ENCODE assay signal across 10 cellular contexts in the genomic region with DNA sequence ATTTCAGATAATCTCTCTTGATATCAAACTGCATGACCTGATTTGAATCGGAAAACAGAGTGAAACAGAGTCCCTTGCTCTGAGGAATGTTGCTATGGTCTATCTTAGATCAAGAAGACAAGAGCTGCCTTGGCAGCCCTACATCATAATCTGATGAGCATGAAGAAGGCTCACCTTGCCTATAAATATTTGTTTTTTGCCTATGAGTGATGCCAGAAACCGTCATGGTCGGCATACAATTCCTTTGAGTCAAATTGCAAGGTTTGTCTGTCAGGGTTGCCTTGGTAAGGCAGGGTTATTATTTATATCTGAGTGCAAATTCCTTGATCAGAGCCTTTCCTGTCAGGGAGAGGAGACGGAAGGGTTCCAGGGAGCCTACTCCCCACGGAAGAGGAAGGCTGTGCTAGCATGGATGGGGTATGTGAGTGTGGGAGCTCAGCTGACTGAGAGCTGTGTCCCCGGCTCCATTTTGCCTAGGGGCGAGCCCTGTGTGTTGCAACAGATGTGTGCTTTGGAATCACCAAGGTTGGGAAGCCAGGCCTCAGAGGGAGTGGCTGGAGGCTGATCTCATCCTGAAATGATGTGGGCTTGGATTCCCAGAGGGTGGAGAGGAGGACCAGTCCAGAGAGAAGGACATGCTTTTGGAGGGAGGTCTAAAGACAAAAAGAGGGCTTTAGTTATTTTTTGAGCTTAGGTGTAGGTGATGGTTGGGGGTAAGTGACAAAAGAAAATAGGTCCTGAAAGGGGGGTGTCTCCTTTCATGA. TPM values are rescaled to one million over a fixed set of nuclear protein-coding genes. Genes with fewer than 3 reads are reported as not detected.
DNase-seq lines count a peak whose midpoint lies in the region; ATAC-seq and TF ChIP-seq lines count a peak whose summit lies in the region.
"Had no signal": no experiment of that assay in that cellular context is flagged by ENCODE, and none has a peak within 500 bp of the region (broad histone marks: within the 10 kb centered on the region; RNA-seq: fewer than 3 reads in every experiment).

No MANE protein-coding gene starts in this region.

- in situ Hi-C loops in brain microvascular endothelial cell (cut with HindIII; ENCODE audit: low pct_ligation_motif_present, low sequenced_read_pairs) = loop anchor here (25.0 kb wide), 1 partner anchor 240 kb away; no protein-coding TSS in a partner anchor

- H3K4me1 ChIP-seq in right atrium auricular region (peaks cover 0 to 7% of the 10 kb centered on the region in 2 donors), skeletal muscle satellite cell (ENCODE audit: control insufficient read depth, insufficient read depth, low read length) (peaks cover 27% of the 10 kb centered on the region)

- no peak overlapping the region for H3K4me2 ChIP-seq in skeletal muscle satellite cell (ENCODE audit: low read length)

- no peaks in the 10 kb centered on the region for H3K27me3 ChIP-seq in brain microvascular endothelial cell (replicated peaks)
- H3K27me3 ChIP-seq in right atrium auricular region = no peaks in the 10 kb centered on the region
- no peaks in the 10 kb centered on the region for H3K27me3 ChIP-seq in skeletal muscle satellite cell (ENCODE audit: control insufficient read depth, insufficient read depth, low read length)
- H3K27me3 ChIP-seq: ovary had no signal

- H3K4me3 ChIP-seq in brain microvascular endothelial cell (ENCODE audit: low read depth, low read length) (no peak overlapping the region), right atrium auricular region (no peak overlapping the region), skeletal muscle satellite cell (ENCODE audit: low read length) (no peak overlapping the region)
- H3K4me3 ChIP-seq: ovary had no signal

- H3K36me3 ChIP-seq in brain microvascular endothelial cell (replicated peaks) (no peaks in the 10 kb centered on the region), right atrium auricular region (no peaks in the 10 kb centered on the region), skeletal muscle satellite cell (ENCODE audit: insufficient read depth, low read length) (no peaks in the 10 kb centered on the region)
- H3K36me3 ChIP-seq: ovary had no signal

- H3K9me3 ChIP-seq in right atrium auricular region = no peaks in the 10 kb centered on the region
- H3K9me3 ChIP-seq in skeletal muscle satellite cell (replicated peaks; ENCODE audit: low read length) = no peaks in the 10 kb centered on the region
- H3K9me3 ChIP-seq: ovary had no signal

- H3K27ac ChIP-seq in brain microvascular endothelial cell (no peak overlapping the region), right atrium auricular region (peak overlapping the region in 1 of 2 donors; percentile 35)
- H3K27ac ChIP-seq: ovary had no signal

- DNase-seq in HS-27A (ENCODE audit: low read depth) = peak; percentile 68
- DNase-seq in brain microvascular endothelial cell = peak; percentile 40
- DNase-seq in right atrium auricular region (ENCODE audit: low spot score) = peak; percentile 66
- no peak for DNase-seq in activated gamma-delta T cell (lab: John Stamatoyannopoulos, UW)
- DNase-seq in stimulated activated naive CD8-positive, alpha-beta T cell treated with anti-CD3 and anti-CD28 coated beads, Interleukin-15, Interleukin-2, amounts not matched to agents 100 U/mL and 50 U/mL, for 24 hours = no peak
- DNase-seq: DMS79 treated with DMSO at 0.1 percent for 48 hours had no signal

- ATAC-seq in GM18873 (IDR thresholded peaks at IDR 0.05; ENCODE audit: low FRiP score, unreplicated experiment) = no peak
- no peak for ATAC-seq in stimulated activated naive CD8-positive, alpha-beta T cell treated with anti-CD3 and anti-CD28 coated beads, Interleukin-15, Interleukin-2, amounts not matched to agents 100 U/mL and 50 U/mL, for 24 hours
- ATAC-seq in HG02840 (IDR thresholded peaks at IDR 0.05; ENCODE audit: low FRiP score, unreplicated experiment) = no peak

- TF ChIP-seq CTCF in brain microvascular endothelial cell (IDR thresholded peaks at IDR 0.05; ENCODE audit: low read depth, low read length, missing control alignments) (no peak), right atrium auricular region (IDR thresholded peaks at IDR 0.05) (no peak)

- H3K9ac ChIP-seq in skeletal muscle satellite cell (ENCODE audit: low read depth, low read length) = peak overlapping the region; percentile 40

RNA-seq across cellular contexts. Expression of a gene that starts 43.6 kb away (rescaled TPM):
- under 1 TPM; 0.41 to 0.67 TPM for total RNA-seq in right atrium auricular region
- total RNA-seq in skeletal muscle satellite cell (2012; rRNA removed) = 0.25 and 0.44 TPM in 2 replicates

Comparison
In these comparisons a context has a peak if more than half of its experiments do, and no peak if none do; other contexts are left out.
1. DNase-seq: peak in HS-27A (single experiment), brain microvascular endothelial cell (single experiment) and right atrium auricular region (single experiment); none in activated gamma-delta T cell (single experiment) and stimulated activated naive CD8-positive, alpha-beta T cell treated with anti-CD3 and anti-CD28 coated beads, Interleukin-15, Interleukin-2, amounts not matched to agents 100 U/mL and 50 U/mL, for 24 hours (single experiment).